In the genomic region with DNA sequence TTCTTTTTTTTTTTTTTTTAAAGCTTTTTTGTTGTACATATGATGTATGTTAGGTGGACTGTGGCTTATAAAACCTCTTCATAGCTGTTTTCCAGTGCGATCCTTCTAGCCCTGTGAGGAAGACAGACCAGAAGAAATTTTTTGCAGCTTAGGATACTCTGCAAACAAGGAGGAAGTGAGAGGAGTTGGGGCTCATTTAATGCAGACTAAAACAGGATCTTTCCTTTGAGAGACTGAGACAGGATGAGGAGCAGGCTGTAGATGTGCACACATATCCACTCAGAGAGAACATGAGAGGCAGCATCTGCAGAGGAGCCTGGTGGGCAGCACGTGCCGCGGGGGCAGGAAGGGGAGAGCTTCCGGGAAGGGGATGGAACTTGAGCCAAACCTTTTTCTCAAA, we compare ENCODE assay signal across 26 cellular contexts. TPM values are rescaled to one million over a fixed set of nuclear protein-coding genes. Genes with fewer than 3 reads are reported as not detected.
DNase-seq lines count a peak whose midpoint lies in the region; ATAC-seq and TF ChIP-seq lines count a peak whose summit lies in the region.
"Had no signal": no experiment of that assay in that cellular context is flagged by ENCODE, and none has a peak within 500 bp of the region (broad histone marks: within the 10 kb centered on the region; RNA-seq: fewer than 3 reads in every experiment).

No MANE protein-coding gene starts in this region.

- H3K4me3 Mint-ChIP-seq in glutamatergic neuron (ENCODE audit: unreplicated experiment) = no peak overlapping the region
- H3K4me3 Mint-ChIP-seq: activated B cell treated with CpG ODN at 0.5 μM for 24 hours; activated naive CD8-positive, alpha-beta T cell; dendritic cell treated with granulocyte-macrophage colony-stimulating factor and Interleukin-4, amounts not matched to agents 40 ng/mL and 50 ng/mL, for 4 days; immature natural killer cell; memory B cell; stimulated activated memory B cell treated with anti-CD40 and anti-IgM and Interleukin-4, amounts not matched to agents 10 μg/mL and 1 μg/mL and 100 μg/mL, for 72 hours had no signal

- H3K9me3 ChIP-seq in GM23248 (ENCODE audit: low read depth) = no peaks in the 10 kb centered on the region
- H3K9me3 ChIP-seq: thoracic aorta, uterus had no signal

- in situ Hi-C loops in GM13976 (cut with MboI; ENCODE audit: low sequenced_read_pairs, unreplicated experiment) (no loop called here), GM23248 (cut with MboI) (no loop called here)

- no peak overlapping the region for H3K9ac ChIP-seq in GM23248

- peaks cover 52% of the 10 kb centered on the region for H3K79me2 ChIP-seq in GM23248 (ENCODE audit: insufficient read depth)

- peaks cover 37% of the 10 kb centered on the region for H3K4me1 ChIP-seq in GM23248 (ENCODE audit: insufficient read depth)
- H3K4me1 ChIP-seq: uterus had no signal

- H3K27ac ChIP-seq in GM23248 = no peak overlapping the region
- H3K27ac ChIP-seq: C4-2B, thoracic aorta, uterus had no signal

- peaks cover 5% of the 10 kb centered on the region for H3K27me3 Mint-ChIP-seq in glutamatergic neuron (ENCODE audit: unreplicated experiment)
- H3K27me3 Mint-ChIP-seq: activated B cell treated with CpG ODN at 0.5 μM for 24 hours; activated naive CD8-positive, alpha-beta T cell; dendritic cell treated with granulocyte-macrophage colony-stimulating factor and Interleukin-4, amounts not matched to agents 40 ng/mL and 50 ng/mL, for 4 days; memory B cell; stimulated activated memory B cell treated with anti-CD40 and anti-IgM and Interleukin-4, amounts not matched to agents 10 μg/mL and 1 μg/mL and 100 μg/mL, for 72 hours had no signal

- H3K9me3 Mint-ChIP-seq in glutamatergic neuron (ENCODE audit: unreplicated experiment) = peaks cover 2% of the 10 kb centered on the region
- H3K9me3 Mint-ChIP-seq: dendritic cell treated with granulocyte-macrophage colony-stimulating factor and Interleukin-4, amounts not matched to agents 40 ng/mL and 50 ng/mL, for 4 days; immature natural killer cell had no signal

- peaks cover 37% of the 10 kb centered on the region for H3F3A ChIP-seq in GM23248 (ENCODE audit: insufficient read depth)

- H3K27ac Mint-ChIP-seq in glutamatergic neuron (ENCODE audit: unreplicated experiment) = peak overlapping the region; percentile 43
- H3K27ac Mint-ChIP-seq: activated B cell treated with CpG ODN at 0.5 μM for 24 hours; dendritic cell treated with granulocyte-macrophage colony-stimulating factor and Interleukin-4, amounts not matched to agents 40 ng/mL and 50 ng/mL, for 4 days; memory B cell; stimulated activated memory B cell treated with anti-CD40 and anti-IgM and Interleukin-4, amounts not matched to agents 10 μg/mL and 1 μg/mL and 100 μg/mL, for 72 hours had no signal

- H3K27me3 ChIP-seq in GM23248 (replicated peaks; ENCODE audit: insufficient read depth) = no peaks in the 10 kb centered on the region
- H3K27me3 ChIP-seq: uterus had no signal

- 88 to 90% methylated on average over 5 of the region's 5 CpGs for WGBS in GM23248 (ENCODE audit: low coverage in 1 of 2, low lambda C conversion rate in 2 of 2, missing lambda C conversion rate in 2 of 2), 2 experiments

- H2AFZ ChIP-seq in GM23248 = no peak overlapping the region

- no peak overlapping the region for H3K4me3 ChIP-seq in GM23248
- H3K4me3 ChIP-seq: thoracic aorta, uterus had no signal

- DNase-seq in CD1c-positive myeloid dendritic cell (ENCODE audit: extremely low spot score) = peak; percentile 58
- DNase-seq in GM13976 (ENCODE audit: low spot score) = peak; percentile 33
- peak; percentile 63 for DNase-seq in NOMO-1 treated with DMSO at 0.1 percent for 48 hours (lab: John Stamatoyannopoulos, UW; ENCODE audit: unreplicated experiment)
- DNase-seq in glutamatergic neuron = no peak
- no peak for DNase-seq in stimulated activated naive CD4-positive, alpha-beta T cell treated with Interleukin-2 at 50 U/mL for 16 hours (lab: John Stamatoyannopoulos, UW)
- no peak for DNase-seq in GM23248
- DNase-seq: activated B cell treated with CpG ODN at 0.5 μM for 24 hours; activated CD4-positive, alpha-beta T cell treated with anti-CD3 and anti-CD28 coated beads, Interleukin-2, amount 50 U/mL, for 1 hour; immature natural killer cell; left colon; NCI-H1417 treated with DMSO at 0.1 percent for 48 hours; NCI-H2081 treated with DMSO at 0.1 percent for 48 hours; NCI-H69; stimulated activated CD4-positive, alpha-beta T cell treated with anti-CD3 and anti-CD28 coated beads, Interleukin-12 subunit alpha, Interleukin-12 subunit beta, amount 100 ng/mL, for 4 hours; stimulated activated CD4-positive, alpha-beta T cell treated with anti-CD3 and anti-CD28 coated beads, Interleukin-4, amount 100 ng/mL, for 1 hour; SW 1271; uterus had no signal

- TF ChIP-seq CTCF in GM13976 (IDR thresholded peaks at IDR 0.05; ENCODE audit: borderline replicate concordance, control extremely low read depth, extremely low read depth, insufficient read depth, missing control alignments) (no peak), glutamatergic neuron (IDR thresholded peaks at IDR 0.05; ENCODE audit: partially characterized antibody, unreplicated experiment) (no peak)

- peaks cover 10% of the 10 kb centered on the region for H3K4me1 Mint-ChIP-seq in glutamatergic neuron (ENCODE audit: low read depth, unreplicated experiment)

- H3K4me2 ChIP-seq in GM23248 (ENCODE audit: unreplicated experiment) = no peak overlapping the region

- no peaks in the 10 kb centered on the region for H3K36me3 Mint-ChIP-seq in glutamatergic neuron (ENCODE audit: unreplicated experiment)

- no peaks in the 10 kb centered on the region for H3K9me2 ChIP-seq in GM23248 (ENCODE audit: insufficient read depth)

- H4K20me1 ChIP-seq in GM23248 (ENCODE audit: insufficient read depth) = no peaks in the 10 kb centered on the region

- ATAC-seq in HG03095 (IDR thresholded peaks at IDR 0.05; ENCODE audit: unreplicated experiment) = no peak
- ATAC-seq in HG02970 (IDR thresholded peaks at IDR 0.05; ENCODE audit: low FRiP score, unreplicated experiment) = no peak
- ATAC-seq: sciatic nerve; stimulated activated memory B cell treated with anti-CD40 and anti-IgM and Interleukin-4, amounts not matched to agents 10 μg/mL and 1 μg/mL and 100 μg/mL, for 72 hours had no signal

- no peaks in the 10 kb centered on the region for H3K36me3 ChIP-seq in GM23248 (ENCODE audit: low read depth)
- H3K36me3 ChIP-seq: thoracic aorta, uterus had no signal

RNA-seq across cellular contexts. Expression of gene PPARD, which starts 45.7 kb away (rescaled TPM):
- total RNA-seq in glutamatergic neuron (ENCODE audit: unreplicated experiment) = 37.5 TPM
- total RNA-seq in GM23248 (2014; rRNA removed; shearing (Covaris generic)) = 13.3 and 15.9 TPM in 2 replicates
- 21.7 and 22.3 TPM in 2 replicates for polyA plus RNA-seq in GM23248 (2016; fragmentation: Nextera tagmentation; extraction: Ambion mirVana)

Comparison
In these comparisons a context has a peak if more than half of its experiments do, and no peak if none do; other contexts are left out.
1. DNase-seq: peak in CD1c-positive myeloid dendritic cell (single experiment), GM13976 (single experiment) and NOMO-1 treated with DMSO at 0.1 percent for 48 hours (single experiment); none in glutamatergic neuron (single experiment), stimulated activated naive CD4-positive, alpha-beta T cell treated with Interleukin-2 at 50 U/mL for 16 hours (single experiment) and GM23248 (single experiment).